8 cellular contexts compared by ENCODE assay signal in the genomic region with DNA sequence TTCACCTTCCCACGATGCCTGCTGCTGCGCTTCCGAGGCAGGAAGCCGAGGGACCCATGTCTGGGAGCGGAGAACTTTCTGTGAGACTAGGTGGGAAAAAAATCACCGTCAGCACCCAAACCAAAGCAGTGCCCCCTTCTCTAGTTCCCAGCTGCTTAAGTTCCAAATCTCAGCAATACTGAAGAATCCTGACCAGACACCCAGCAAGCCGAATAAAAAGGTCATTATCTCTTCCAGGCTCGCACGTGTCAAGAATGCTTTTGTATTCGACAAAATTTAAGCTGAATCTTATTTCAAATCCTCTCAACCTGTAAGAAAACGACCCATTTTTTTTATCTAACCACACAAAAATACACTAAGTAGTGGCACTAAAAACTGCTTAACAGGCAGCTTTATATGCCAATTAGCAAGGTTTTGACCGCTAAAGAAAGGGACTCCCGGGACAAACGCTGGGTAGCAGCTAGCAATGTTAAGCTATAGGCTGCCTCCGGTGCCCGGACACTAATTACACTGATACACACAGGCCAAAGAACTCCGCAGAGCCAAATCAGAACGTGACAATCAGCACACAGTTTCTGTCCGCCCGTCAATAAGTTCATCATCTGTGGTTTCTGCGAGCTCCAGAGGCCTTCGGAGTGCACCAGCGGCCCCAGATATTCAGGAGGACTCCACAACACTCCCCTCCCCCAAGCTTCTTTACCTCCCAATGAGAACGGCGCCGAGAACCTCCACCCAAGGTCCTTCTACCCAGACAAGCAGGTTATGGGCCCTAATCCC. TPM values are rescaled to one million over a fixed set of nuclear protein-coding genes. Genes with fewer than 3 reads are reported as not detected.
DNase-seq lines count a peak whose midpoint lies in the region; ATAC-seq and TF ChIP-seq lines count a peak whose summit lies in the region.

No MANE protein-coding gene starts in this region.

- H3K4me1 ChIP-seq in H9 (ENCODE audit: insufficient read depth, low read length) (no peaks in the 10 kb centered on the region), endocrine pancreas (ENCODE audit: control insufficient read depth, insufficient read depth, low read length) (peaks cover 8% of the 10 kb centered on the region)

- intact Hi-C loops in CD14-positive monocyte (cut with micrococcal nuclease): loop anchor here (2.0 to 10.0 kb wide), 4 partner anchors 148 to 726 kb away; partner anchors contain the start of genes CBX6 (in 1 of the 2) and RPS19BP1 (in 1 of the 2)

- peaks cover 39% of the 10 kb centered on the region for H3K4me1 Mint-ChIP-seq in CD14-positive monocyte
- H3K4me1 Mint-ChIP-seq in H9: peaks cover 36 to 44% of the 10 kb centered on the region in 2 experiments

- H4K8ac ChIP-seq in H9 (replicated peaks; ENCODE audit: insufficient read length, low read depth, low read length): no peak overlapping the region

- no peak overlapping the region for H2BK15ac ChIP-seq in H9 (ENCODE audit: low read depth, low read length)

- no peak overlapping the region for H2AFZ ChIP-seq in H9 (ENCODE audit: low read length)

- no CpG with 5 or more reads among the region's 26 CpGs for WGBS in H9 (ENCODE audit: extremely low coverage, insufficient read length, low lambda C conversion rate)

- H2BK120ac ChIP-seq in H9 (ENCODE audit: low read depth, low read length, poor library complexity, severe bottlenecking): no peak overlapping the region

- H3K4ac ChIP-seq in H9 (ENCODE audit: low read depth, low read length): peak overlapping the region; percentile 64; the same call in 1 of the 2 replicates

- H3K27me3 ChIP-seq in H9 (ENCODE audit: insufficient read depth, low read length): no peaks in the 10 kb centered on the region
- no peaks in the 10 kb centered on the region for H3K27me3 ChIP-seq in endocrine pancreas (ENCODE audit: control insufficient read depth, insufficient read depth, low read length)

- H2BK20ac ChIP-seq in H9 (ENCODE audit: low read depth, low read length, poor library complexity, severe bottlenecking): no peak overlapping the region

- peak overlapping the region; percentile 36 for H2BK5ac ChIP-seq in H9 (ENCODE audit: insufficient read length, low read length)

- peak overlapping the region; percentile 98 to 99 for H3K4me3 Mint-ChIP-seq in CD14-positive monocyte
- H3K4me3 Mint-ChIP-seq in H9: peak overlapping the region; percentile 99 to 100

- peaks cover 8% of the 10 kb centered on the region for H4K20me1 ChIP-seq in H9 (ENCODE audit: control insufficient read depth, insufficient read depth, insufficient read length)

- H3K23ac ChIP-seq in H9 (ENCODE audit: insufficient read length, low read depth, low read length): no peak overlapping the region

- peaks cover 0 to 2% (median 0%) of the 10 kb centered on the region in 7 donors for H3K9me3 Mint-ChIP-seq in CD14-positive monocyte
- no peaks in the 10 kb centered on the region; a peak in 2 of 5 replicates for H3K9me3 Mint-ChIP-seq in H9

- H3K36me3 ChIP-seq in endocrine pancreas (ENCODE audit: control insufficient read depth, insufficient read depth, low read length): peaks cover 23% of the 10 kb centered on the region

- peak overlapping the region; percentile 88 for H3K4me3 ChIP-seq in endocrine pancreas (ENCODE audit: control insufficient read depth, insufficient read depth, low read length)

- ATAC-seq in SK-N-SH treated with all-trans-retinoic acid at 6 μM for 48 hours (peak; percentile 10), HG02588 (IDR thresholded peaks at IDR 0.05; ENCODE audit: unreplicated experiment) (no peak)

- H3K23me2 ChIP-seq in H9 (ENCODE audit: insufficient read length, low read depth, low read length, poor library complexity, severe bottlenecking): peaks cover 6% of the 10 kb centered on the region

- H3K36me3 Mint-ChIP-seq in CD14-positive monocyte: peaks cover 43 to 46% of the 10 kb centered on the region in 2 donors
- H3K36me3 Mint-ChIP-seq in H9 (ENCODE audit: insufficient read depth in 1 of 3, low read depth in 3 of 3): peaks cover 58% of the 10 kb centered on the region in 3 experiments

- H3K14ac ChIP-seq in H9 (ENCODE audit: insufficient read depth, low read length): peak overlapping the region; percentile 93

- H3K18ac ChIP-seq in H9 (ENCODE audit: insufficient read length, low read depth, low read length): peak overlapping the region; percentile 96

- peak overlapping the region; percentile 23 for H3K56ac ChIP-seq in H9 (ENCODE audit: insufficient read length, low read depth, low read length)

- H3K79me2 ChIP-seq in H9 (ENCODE audit: insufficient read depth, low read length): peaks cover 21% of the 10 kb centered on the region

- no peak overlapping the region for H3T11ph ChIP-seq in H9 (ENCODE audit: low read length)

- peak overlapping the region; percentile 64 for H4K91ac ChIP-seq in H9 (ENCODE audit: insufficient read length, low read depth, low read length)

- peak overlapping the region; percentile 96 for H3K4me2 ChIP-seq in H9 (ENCODE audit: insufficient read depth, insufficient read length, low read length)

- H3K27me3 Mint-ChIP-seq in CD14-positive monocyte (ENCODE audit: low read depth in 3 of 3): peaks cover 0 to 3% (median 2%) of the 10 kb centered on the region in 3 donors
- H3K27me3 Mint-ChIP-seq in H9 (ENCODE audit: low read depth): peaks cover 7% of the 10 kb centered on the region

- H2AK5ac ChIP-seq in H9 (ENCODE audit: insufficient read length, low read length): no peak overlapping the region

- H3K79me1 ChIP-seq in H9 (ENCODE audit: insufficient read depth, low read depth, low read length, poor library complexity, severe bottlenecking): peaks cover 4% of the 10 kb centered on the region

- no peak overlapping the region for H2BK12ac ChIP-seq in H9 (ENCODE audit: insufficient read length, low read depth, low read length)

- TF ChIP-seq CTCF in CD14-positive monocyte (IDR thresholded peaks at IDR 0.05) (no peak), H9 (conservative IDR thresholded peaks at IDR 0.05) (no peak)

- peak overlapping the region; percentile 62 for H3K27ac ChIP-seq in H9 (ENCODE audit: insufficient read length, low read depth, low read length)

- H3K27ac Mint-ChIP-seq in CD14-positive monocyte (peak overlapping the region; percentile 95 to 99 (median 99)), H9 (peak overlapping the region; percentile 100)

- no peaks in the 10 kb centered on the region for H3K9me3 ChIP-seq in H9 (ENCODE audit: control insufficient read depth, low read depth, low read length)
- no peaks in the 10 kb centered on the region for H3K9me3 ChIP-seq in endocrine pancreas (ENCODE audit: control insufficient read depth, low read length)

- peak overlapping the region; percentile 97 for H3K9ac ChIP-seq in H9 (ENCODE audit: extremely low read depth, insufficient read length, low read length)
- H3K9ac ChIP-seq in endocrine pancreas (ENCODE audit: control insufficient read depth, insufficient read depth, low read length): peak overlapping the region; percentile 87

- no peak overlapping the region for H4K5ac ChIP-seq in H9 (ENCODE audit: insufficient read length, low read depth, low read length)

- DNase-seq in CD14-positive monocyte (ENCODE audit: low spot score) (no peak), H9 (no peak), myocyte (ENCODE audit: low read depth) (peak; percentile 64), midbrain (lab: John Stamatoyannopoulos, UW) (no peak)
- no peak for DNase-seq in NK-92 treated with Interleukin-12 subunit alpha and Interleukin-12 subunit beta, amount 100 ng/mL, for 24 hours (lab: John Stamatoyannopoulos, UW)

TF ChIP-seq in SK-N-SH treated with all-trans-retinoic acid at 6 μM for 48 hours, 23 proteins besides CTCF, POLR2A, EP300 and RAD21:
- TF ChIP-seq SNAI2 (CRISPR knock-in tag; IDR thresholded peaks at IDR 0.05): no peak

RNA-seq across cellular contexts. Expression of gene RPL3, which starts 0.7 kb away (rescaled TPM):
- polyA plus RNA-seq in CD14-positive monocyte: 100 to 1,000 TPM; 604 to 698 TPM
- total RNA-seq in H9 (2021): 2,830 and 2,855 TPM in 2 replicates
- 1,239 and 1,524 TPM in 2 replicates for total RNA-seq in myocyte
- polyA plus RNA-seq in myocyte (2012): 2,014 TPM

RNA-seq across cellular contexts. Expression of gene SYNGR1, which starts 31.1 kb away (rescaled TPM):
- 10 to 100 TPM; 18.0 to 39.6 TPM for polyA plus RNA-seq in CD14-positive monocyte
- total RNA-seq in H9 (2021) (13.2 and 14.3 TPM in 2 replicates), myocyte (0.29 and 4.9 TPM in 2 replicates)
- 10.7 TPM for polyA plus RNA-seq in myocyte (2012)
